8 cellular contexts compared by ENCODE assay signal in the genomic region with DNA sequence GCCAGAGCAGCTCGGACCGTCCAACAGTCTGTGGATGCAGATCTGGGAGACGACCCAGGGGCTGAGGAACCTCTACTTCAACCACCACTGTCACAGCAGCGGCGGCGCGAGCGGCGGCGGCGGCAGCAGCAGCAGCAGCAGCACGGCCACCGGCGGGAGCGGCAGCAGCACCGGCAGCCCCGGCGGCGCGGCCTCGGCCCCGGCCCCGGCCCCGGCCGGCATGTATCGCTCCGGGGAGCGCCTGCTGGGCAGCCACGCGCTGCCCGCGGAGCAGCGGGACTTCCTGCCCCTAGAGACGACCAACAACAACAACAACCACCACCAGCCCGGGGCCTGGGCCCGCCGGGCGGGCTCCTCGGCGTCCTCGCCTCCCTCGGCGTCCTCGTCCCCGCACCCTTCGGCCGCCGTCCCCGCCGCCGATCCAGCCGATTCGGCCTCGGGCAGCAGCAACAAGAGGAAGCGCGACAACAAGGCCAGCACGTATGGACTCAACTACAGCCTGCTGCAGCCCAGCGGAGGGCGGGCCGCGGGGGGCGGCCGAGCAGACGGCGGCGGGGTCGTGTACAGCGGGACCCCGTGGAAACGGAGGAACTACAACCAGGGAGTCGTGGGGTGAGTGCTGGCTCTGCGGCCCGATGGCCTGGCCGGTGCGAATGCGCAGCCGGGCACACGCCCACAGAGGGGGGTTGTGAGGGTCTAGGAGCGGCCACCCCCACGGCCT. TPM values are rescaled to one million over a fixed set of nuclear protein-coding genes. Genes with fewer than 3 reads are reported as not detected.
DNase-seq lines count a peak whose midpoint lies in the region; ATAC-seq, FAIRE-seq and TF ChIP-seq lines count a peak whose summit lies in the region.

No MANE protein-coding gene starts in this region.

- in situ Hi-C loops in HepG2 (cut with HindIII; ENCODE audit: extremely low pct_ligation_motif_present, low pct_unique_long_range_greater_than_20kb): loop anchor here (10.0 kb wide), 1 partner anchor 51 kb away; no protein-coding TSS in a partner anchor

- H3K9me3 ChIP-seq in HepG2 (ENCODE audit: low read length): no peaks in the 10 kb centered on the region

- no peak overlapping the region for H2AFZ ChIP-seq in HepG2 (ENCODE audit: low read length)

- peaks cover 15% of the 10 kb centered on the region for H4K20me1 ChIP-seq in HepG2 (ENCODE audit: insufficient read depth, low read length)

- ATAC-seq in HG02840 (IDR thresholded peaks at IDR 0.05; ENCODE audit: low FRiP score, unreplicated experiment) (peak; percentile 10), HepG2 (peak; percentile 5), GM18858 (IDR thresholded peaks at IDR 0.05; ENCODE audit: unreplicated experiment) (no peak)

- H3K27ac ChIP-seq in HepG2 (ENCODE audit: extremely low read length, insufficient read depth, low read length): peak overlapping the region; percentile 86

- H3K9ac ChIP-seq in HepG2 (ENCODE audit: insufficient read depth, low read depth, low read length): peak overlapping the region; percentile 96

- TF ChIP-seq EP300 in HepG2 (IDR thresholded peaks at IDR 0.05; ENCODE audit: low read depth in 2 of 2, low read length in 2 of 2): no peak
- no peak for TF ChIP-seq EP300 in HepG2 (CRISPR knock-in tag; IDR thresholded peaks at IDR 0.05; ENCODE audit: borderline replicate concordance)

- peaks cover 52% of the 10 kb centered on the region for H3K79me2 ChIP-seq in HepG2 (ENCODE audit: insufficient read depth, low read length)

- no peak for TF ChIP-seq POLR2A in HepG2 (IDR thresholded peaks at IDR 0.05; ENCODE audit: insufficient read depth in 1 of 2, low read depth in 2 of 2, low read length in 2 of 2)

- peak overlapping the region; percentile 90 for H3K4me2 ChIP-seq in HepG2 (ENCODE audit: low read depth, low read length)

- H3K27me3 ChIP-seq in HepG2 (ENCODE audit: control insufficient read depth in 1 of 2, insufficient read depth in 2 of 2, low read length in 2 of 2): no peaks in the 10 kb centered on the region; a peak in 1 of 5 replicates

- POLR2A ChIA-PET in HepG2 (lab: Yijun Ruan, JAX): no interaction called here

- 0% methylated on average over 7 of the region's 80 CpGs for WGBS in HepG2 (ENCODE audit: low lambda C conversion rate)

- intact Hi-C loops in HepG2 (cut with micrococcal nuclease; ENCODE audit: unreplicated experiment): loop anchor here (2.0 kb wide), 1 partner anchor 49 kb away; no protein-coding TSS in a partner anchor

- H3K4me3 ChIP-seq in HepG2 (replicated peaks in 1 of 3; ENCODE audit: insufficient read depth in 1 of 3, low read depth in 2 of 3, low read length in 3 of 3): peak overlapping the region; percentile 94 to 100 (median 98)

- no peak for FAIRE-seq in HepG2 (lab: Jason Lieb, UNC)

- CTCF ChIA-PET in HepG2 (lab: Yijun Ruan, JAX; ENCODE audit: low intra/inter-chr PET ratio, low total read pairs): no interaction called here

- no peaks in the 10 kb centered on the region; a peak in 2 of 5 replicates for H3K36me3 ChIP-seq in HepG2 (replicated peaks in 1 of 2; ENCODE audit: control insufficient read depth in 1 of 2, insufficient read depth in 2 of 2, low read length in 2 of 2)

- TF ChIP-seq CTCF in HepG2 (CRISPR knock-in tag; IDR thresholded peaks at IDR 0.05): 0 out of 2 replicates have a peak, but pooled peaks have one; percentile 2

- DNase-seq in activated CD8-positive, alpha-beta memory T cell treated with anti-CD3 and anti-CD28 coated beads for 48 hours (ENCODE audit: low read depth in 2 of 3, low spot score in 2 of 3): peak in 2 of 3 experiments; percentile 6 to 27
- DNase-seq in activated CD8-positive, alpha-beta memory T cell treated with anti-CD3 and anti-CD28 coated beads for 24 hours: no peak
- peak; percentile 55 for DNase-seq in RKO (ENCODE audit: low spot score)
- DNase-seq in cerebellum (ENCODE audit: low spot score): peak; percentile 17
- DNase-seq in HepG2 (ENCODE audit: low spot score): no peak
- DNase-seq in stimulated activated naive CD4-positive, alpha-beta T cell (lab: John Stamatoyannopoulos, UW): peak in 5 of 6 experiments; percentile 31 to 76 (median 52)

- peaks cover 53% of the 10 kb centered on the region for H3K4me1 ChIP-seq in HepG2 (ENCODE audit: insufficient read depth, low read length)

- TF ChIP-seq RAD21 in HepG2 (CRISPR knock-in tag; IDR thresholded peaks at IDR 0.05): no peak; the same call in 1 of the 2 replicates

- no TSS peak for BruUV-seq in HepG2 (replicated peaks; lab: Mats Ljungman, UMichigan)

TF ChIP-seq in HepG2, 621 proteins besides CTCF, POLR2A, EP300 and RAD21 (continues in another document):
- no peak for TF ChIP-seq ZNF556 (CRISPR knock-in tag; IDR thresholded peaks at IDR 0.05; ENCODE audit: borderline replicate concordance)
- TF ChIP-seq ZNF687 (CRISPR knock-in tag; IDR thresholded peaks at IDR 0.05): peak; percentile 74; the same call in 1 of the 2 replicates
- no peak for TF ChIP-seq ZNF512 (CRISPR knock-in tag; IDR thresholded peaks at IDR 0.05)
- no peak for TF ChIP-seq ZNF781 (CRISPR knock-in tag; IDR thresholded peaks at IDR 0.05; ENCODE audit: borderline replicate concordance, not compliant biosample characterization)
- TF ChIP-seq PHF8 (CRISPR knock-in tag; IDR thresholded peaks at IDR 0.05): peak; percentile 74
- no peak for TF ChIP-seq NR2C2 (CRISPR knock-in tag; IDR thresholded peaks at IDR 0.05; ENCODE audit: borderline replicate concordance)
- peak; percentile 78 for TF ChIP-seq EED (CRISPR knock-in tag; IDR thresholded peaks at IDR 0.05)
- TF ChIP-seq ZNF367 (CRISPR knock-in tag; IDR thresholded peaks at IDR 0.05; ENCODE audit: borderline replicate concordance): peak; percentile 33; the same call in 1 of the 2 replicates
- no peak for TF ChIP-seq RFX5 (IDR thresholded peaks at IDR 0.05; ENCODE audit: low read depth, low read length)

RNA-seq across cellular contexts. Expression of gene TENT4B, which starts 0.7 kb away (rescaled TPM):
- total RNA-seq in cerebellum: 19.2 TPM
- 32.8 and 36.0 TPM in 2 replicates for total RNA-seq in HepG2 (2016; rRNA removed; fragmentation: Illumina TruSeq; extraction: Trizol)
- total RNA-seq in HepG2 (2016; cell fraction: cytosol; rRNA removed; fragmentation: Illumina TruSeq; extraction: Trizol; ENCODE audit: low read depth): 2.9 and 4.3 TPM in 2 replicates
- 32.0 and 35.5 TPM in 2 replicates for total RNA-seq in HepG2 (2016; cell fraction: insoluble cytoplasmic fraction; rRNA removed; fragmentation: Illumina TruSeq; extraction: Trizol)
- total RNA-seq in HepG2 (2016; cell fraction: membrane; rRNA removed; fragmentation: Illumina TruSeq; extraction: Trizol): 13.6 and 15.7 TPM in 2 replicates
- total RNA-seq in HepG2 (2016; cell fraction: nucleus; rRNA removed; fragmentation: Illumina TruSeq; extraction: Trizol): 27.7 and 32.7 TPM in 2 replicates
- 12.0 and 15.0 TPM in 2 replicates for polyA plus RNA-seq in HepG2 (2011; rRNA removed)
- 6.2 and 9.6 TPM in 2 replicates for polyA plus RNA-seq in HepG2 (2011; cell fraction: cytosol; rRNA removed)
- 7.0 and 7.5 TPM in 2 replicates for polyA plus RNA-seq in HepG2 (2011; cell fraction: nucleus; rRNA removed)
- 12.9 and 15.1 TPM in 2 replicates for polyA plus RNA-seq in HepG2 (2012)
- 0.93 and 0.94 TPM in 2 replicates for polyA plus RNA-seq in HepG2 (2016; cell fraction: cytosol; fragmentation: Illumina TruSeq; extraction: Trizol; ENCODE audit: low read depth)
- polyA plus RNA-seq in HepG2 (2016; cell fraction: insoluble cytoplasmic fraction; fragmentation: Illumina TruSeq; extraction: Trizol; ENCODE audit: low read depth): 29.7 and 32.3 TPM in 2 replicates
- polyA plus RNA-seq in HepG2 (2016; cell fraction: membrane; fragmentation: Illumina TruSeq; extraction: Trizol; ENCODE audit: low read depth): 5.3 and 6.4 TPM in 2 replicates
- 32.1 and 32.7 TPM in 2 replicates for polyA plus RNA-seq in HepG2 (2016; cell fraction: nucleus; fragmentation: Illumina TruSeq; extraction: Trizol; ENCODE audit: insufficient read depth, low read depth)
- polyA minus RNA-seq in HepG2 (2011; rRNA and poly(A)+ RNA removed; ENCODE audit: low replicate concordance): 11.8 and 15.0 TPM in 2 replicates
- 21.1 and 22.3 TPM in 2 replicates for polyA minus RNA-seq in HepG2 (2011; cell fraction: cytosol; rRNA and poly(A)+ RNA removed)
- polyA minus RNA-seq in HepG2 (2011; cell fraction: nucleus; rRNA and poly(A)+ RNA removed): 33.9 and 35.8 TPM in 2 replicates

Comparison
In these comparisons a context has a peak if more than half of its experiments do, and no peak if none do; other contexts are left out.
1. DNase-seq: peak in activated CD8-positive, alpha-beta memory T cell treated with anti-CD3 and anti-CD28 coated beads for 48 hours (2 of 3), RKO (single experiment), cerebellum (single experiment) and stimulated activated naive CD4-positive, alpha-beta T cell (5 of 6); none in activated CD8-positive, alpha-beta memory T cell treated with anti-CD3 and anti-CD28 coated beads for 24 hours (single experiment) and HepG2 (single experiment).